8 cellular contexts compared by ENCODE assay signal in the genomic region with DNA sequence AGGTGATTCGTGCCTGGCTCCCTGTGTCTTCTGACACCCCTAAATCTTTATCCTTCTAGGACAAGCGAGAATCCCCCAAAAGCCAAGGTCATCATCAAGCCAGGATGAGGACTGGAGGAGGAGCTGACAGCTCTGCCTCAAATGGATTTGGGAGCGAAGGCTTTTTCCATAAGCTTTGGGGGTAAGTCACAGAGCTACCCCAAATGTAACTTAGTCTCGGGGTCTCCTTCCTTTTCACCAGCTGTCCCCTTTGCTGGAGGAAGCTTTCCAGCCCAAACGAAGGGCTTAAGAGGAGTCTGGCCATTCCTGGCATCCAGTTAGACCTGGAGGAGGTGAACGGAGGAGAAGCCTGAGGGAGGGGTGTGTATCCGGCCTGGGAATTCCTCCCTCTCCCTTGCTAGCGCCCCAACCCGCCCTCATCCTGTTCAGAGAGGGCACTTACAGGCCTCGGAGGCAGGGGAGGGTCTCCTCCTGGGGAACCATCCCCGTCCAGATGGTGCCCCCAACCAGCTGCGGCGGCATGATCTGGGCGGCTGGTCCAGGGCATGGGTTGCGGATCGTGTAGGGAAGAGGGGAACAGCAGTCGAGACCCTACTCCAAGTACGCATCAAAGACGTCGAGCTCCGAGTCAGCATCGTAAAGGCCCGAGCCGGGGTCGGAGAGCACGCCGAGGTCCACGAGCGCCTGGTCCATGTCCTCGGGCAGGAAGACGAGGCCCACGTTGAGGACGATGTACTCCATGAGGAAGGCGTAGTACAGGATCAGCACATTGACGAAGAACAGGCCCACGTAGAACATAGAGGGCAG. TPM values are rescaled to one million over a fixed set of nuclear protein-coding genes. Genes with fewer than 3 reads are reported as not detected.
DNase-seq lines count a peak whose midpoint lies in the region; TF ChIP-seq lines count a peak whose summit lies in the region.

No MANE protein-coding gene starts in this region.

- POLR2A ChIA-PET in SK-N-SH (lab: Yijun Ruan, JAX): no interaction called here

- no peaks in the 10 kb centered on the region for H3F3A ChIP-seq in SK-N-SH (replicated peaks; ENCODE audit: insufficient read depth)

- peaks cover 74% of the 10 kb centered on the region for H3K79me2 ChIP-seq in SK-N-SH (ENCODE audit: insufficient read depth)

- H3K27ac ChIP-seq in SK-N-SH (ENCODE audit: low read depth in 2 of 2, low read length in 1 of 2): no peak overlapping the region

- peak overlapping the region; percentile 99 for H3K4me2 ChIP-seq in SK-N-SH

- H3K36me3 ChIP-seq in SK-N-SH (replicated peaks in 1 of 2; ENCODE audit: control insufficient read depth in 1 of 2, insufficient read depth in 2 of 2, low read length in 1 of 2): peaks cover 3 to 22% of the 10 kb centered on the region in 2 experiments

- peaks cover 15 to 68% of the 10 kb centered on the region in 2 experiments for H3K4me1 ChIP-seq in SK-N-SH (ENCODE audit: control insufficient read depth in 1 of 2, insufficient read depth in 2 of 2, low read depth in 1 of 2, low read length in 1 of 2)

- DNase-seq in NCI-H82 (lab: John Stamatoyannopoulos, UW) (peak; percentile 34), NCI-H82 treated with DMSO at 0.1 percent for 48 hours (lab: John Stamatoyannopoulos, UW; ENCODE audit: unreplicated experiment) (no peak), SK-N-SH (no peak), fibroblast of pulmonary artery (ENCODE audit: low read depth) (no peak), retinal pigment epithelial cell (ENCODE audit: low read depth) (no peak), mesenteric fat pad (ENCODE audit: low spot score) (no peak), NCI-H187 treated with DMSO at 0.1 percent for 48 hours (lab: John Stamatoyannopoulos, UW) (no peak), ecto neural progenitor cell (ENCODE audit: low spot score) (no peak)

- no peaks in the 10 kb centered on the region for H3K9me3 ChIP-seq in SK-N-SH

- H4K20me1 ChIP-seq in SK-N-SH (ENCODE audit: insufficient read depth): peaks cover 57% of the 10 kb centered on the region

- CTCF ChIA-PET in SK-N-SH (lab: Yijun Ruan, JAX): interaction anchor here (0.7 to 1.7 kb wide), 4 partner anchors 9 to 23 kb away, joined by 3 to 5 read pairs (median 4); no protein-coding TSS in a partner anchor

- H3K27me3 ChIP-seq in SK-N-SH (ENCODE audit: insufficient read depth): no peaks in the 10 kb centered on the region

- no peak for TF ChIP-seq EP300 in SK-N-SH (IDR thresholded peaks at IDR 0.05; ENCODE audit: borderline replicate concordance in 1 of 2, low read depth in 1 of 2, low read length in 1 of 2)

- TF ChIP-seq CTCF in SK-N-SH (IDR thresholded peaks at IDR 0.05) (no peak), fibroblast of pulmonary artery (IDR thresholded peaks at IDR 0.05; ENCODE audit: low read length, missing control alignments) (no peak), retinal pigment epithelial cell (conservative IDR thresholded peaks at IDR 0.05; ENCODE audit: low read depth, low read length) (no peak)

- WGBS in SK-N-SH (ENCODE audit: low lambda C conversion rate): 28% methylated on average over 6 of the region's 36 CpGs

- H3K9ac ChIP-seq in SK-N-SH: peak overlapping the region; percentile 77

- peak overlapping the region; percentile 70 to 78 for H3K4me3 ChIP-seq in SK-N-SH (ENCODE audit: low read depth in 2 of 2, low read length in 1 of 2)
- peak overlapping the region; percentile 74 for H3K4me3 ChIP-seq in fibroblast of pulmonary artery (replicated peaks; ENCODE audit: low read depth, low read length)
- H3K4me3 ChIP-seq in retinal pigment epithelial cell (ENCODE audit: low read length): peak overlapping the region; percentile 72

- H2AFZ ChIP-seq in SK-N-SH (ENCODE audit: low read depth): no peak overlapping the region

- TF ChIP-seq RAD21 in SK-N-SH (IDR thresholded peaks at IDR 0.05; ENCODE audit: low read length): no peak

- H3K9me2 ChIP-seq in SK-N-SH: no peaks in the 10 kb centered on the region

TF ChIP-seq in SK-N-SH, 30 proteins besides CTCF, POLR2A, EP300 and RAD21:
- TF ChIP-seq, protein P1, sequence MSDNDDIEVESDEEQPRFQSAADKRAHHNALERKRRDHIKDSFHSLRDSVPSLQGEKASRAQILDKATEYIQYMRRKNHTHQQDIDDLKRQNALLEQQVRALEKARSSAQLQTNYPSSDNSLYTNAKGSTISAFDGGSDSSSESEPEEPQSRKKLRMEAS (IDR thresholded peaks at IDR 0.05; ENCODE audit: low read depth): peak; percentile 23; the same call in 1 of the 2 replicates
- TF ChIP-seq TEAD4 (IDR thresholded peaks at IDR 0.05; ENCODE audit: borderline replicate concordance, insufficient read depth): no peak

RNA-seq across cellular contexts. Expression of gene DEXI, which starts 0.9 kb away (rescaled TPM):
- 48.2 and 55.5 TPM in 2 replicates for polyA plus RNA-seq in SK-N-SH (2012; rRNA removed)
- 37.8 and 49.5 TPM in 2 replicates for polyA plus RNA-seq in SK-N-SH (2012; cell fraction: cytosol; rRNA removed)
- polyA plus RNA-seq in SK-N-SH (2012; cell fraction: nucleus; rRNA removed): 27.7 and 34.0 TPM in 2 replicates
- 41.6 TPM for total RNA-seq in mesenteric fat pad

RNA-seq across cellular contexts. Expression of gene CLEC16A, which starts 3.0 kb away (rescaled TPM):
- polyA plus RNA-seq in SK-N-SH (2012; rRNA removed): 9.2 and 13.7 TPM in 2 replicates
- 9.3 and 12.0 TPM in 2 replicates for polyA plus RNA-seq in SK-N-SH (2012; cell fraction: cytosol; rRNA removed)
- polyA plus RNA-seq in SK-N-SH (2012; cell fraction: nucleus; rRNA removed): 22.7 and 22.9 TPM in 2 replicates
- total RNA-seq in mesenteric fat pad: 27.5 TPM
